In genomic region chr19:10292206-10292788, GRCh38 we compare ENCODE assay signal across 8 cellular contexts. TPM values are rescaled to one million over a fixed set of nuclear protein-coding genes. Genes with fewer than 3 reads are reported as not detected.
DNase-seq lines count a peak whose midpoint lies in the region; ATAC-seq and TF ChIP-seq lines count a peak whose summit lies in the region.

No MANE protein-coding gene starts in this region.

- H3K27me3 ChIP-seq in Peyer's patch = peaks cover 0 to 68% of the 10 kb centered on the region in 2 donors

- H3K4me3 ChIP-seq in Peyer's patch = peak overlapping the region; percentile 29 to 49 (median 36)
- H3K4me3 ChIP-seq in urinary bladder (ENCODE audit: low read depth, low read length) = peak overlapping the region; percentile 11

- H3K4me3 Mint-ChIP-seq in osteocyte (ENCODE audit: unreplicated experiment) = peak overlapping the region; percentile 72

- DNase-seq in GM03348 (ENCODE audit: low spot score) = peak; percentile 91
- DNase-seq in Peyer's patch = peak; percentile 76 to 92 (median 90)
- DNase-seq in activated gamma-delta T cell treated with Interleukin-2 at 50 U/mL for 16 hours = peak; percentile 67
- DNase-seq in germinal center (ENCODE audit: low spot score) = peak; percentile 86
- peak; percentile 88 for DNase-seq in osteocyte (ENCODE audit: extremely low spot score, unreplicated experiment)

- whole genome bisulfite sequencing in urinary bladder = 1% methylated on average over 45 of the region's 45 CpGs

- peaks cover 72% of the 10 kb centered on the region for H3K27me3 Mint-ChIP-seq in osteocyte (ENCODE audit: unreplicated experiment)

- H3K4me1 ChIP-seq in Peyer's patch (peaks cover 0 to 85% (median 67%) of the 10 kb centered on the region in 4 donors), urinary bladder (ENCODE audit: insufficient read depth) (peaks cover 4% of the 10 kb centered on the region)

- H3K27ac ChIP-seq in Peyer's patch (peak overlapping the region in 1 of 4 donors; percentile 12), urinary bladder (ENCODE audit: low read depth) (no peak overlapping the region)

- H3K36me3 ChIP-seq in Peyer's patch (no peaks in the 10 kb centered on the region), urinary bladder (ENCODE audit: insufficient read depth) (no peaks in the 10 kb centered on the region)

- H3K9me3 Mint-ChIP-seq in osteocyte (ENCODE audit: unreplicated experiment) = no peaks in the 10 kb centered on the region

- no peak for TF ChIP-seq POLR2A in Peyer's patch (IDR thresholded peaks at IDR 0.05)

- no peaks in the 10 kb centered on the region for H3K9me3 ChIP-seq in Peyer's patch

- TF ChIP-seq CTCF in Peyer's patch (IDR thresholded peaks at IDR 0.05) = no peak
- no peak for TF ChIP-seq CTCF in osteocyte (IDR thresholded peaks at IDR 0.05)

- peaks cover 2% of the 10 kb centered on the region for H3K36me3 Mint-ChIP-seq in osteocyte (ENCODE audit: unreplicated experiment)

- ATAC-seq in HG03025 (IDR thresholded peaks at IDR 0.05; ENCODE audit: low FRiP score, unreplicated experiment) (peak; percentile 47), GM21423 (IDR thresholded peaks at IDR 0.05; ENCODE audit: unreplicated experiment) (no peak)

- peaks cover 49% of the 10 kb centered on the region for H3K4me1 Mint-ChIP-seq in osteocyte (ENCODE audit: unreplicated experiment)

- H3K27ac Mint-ChIP-seq in osteocyte (ENCODE audit: unreplicated experiment) = no peak overlapping the region

RNA-seq across cellular contexts. Expression of gene ICAM5, which starts 2.5 kb away (rescaled TPM):
- under 1 TPM in 1 of 4 donors, not detected in 3; 0.27 TPM for total RNA-seq in Peyer's patch
- 1.7 and 2.0 TPM in 2 replicates for total RNA-seq in osteocyte
- total RNA-seq in urinary bladder = 0.53 TPM
- polyA plus RNA-seq in urinary bladder = 1.8 TPM

RNA-seq across cellular contexts. Expression of gene ICAM4, which starts 5.5 kb away (rescaled TPM):
- total RNA-seq in Peyer's patch (not detected), osteocyte (not detected in 2 replicates), urinary bladder (2.6 TPM)
- polyA plus RNA-seq in urinary bladder = 1.4 TPM

RNA-seq across cellular contexts. Expression of gene ZGLP1, which starts 17.3 kb away (rescaled TPM):
- total RNA-seq in Peyer's patch (10 to 100 TPM in 1 of 4 donors, 1 to 10 TPM in 1, not detected in 2; 2.1 to 10.7 TPM), osteocyte (6.8 and 7.6 TPM in 2 replicates), urinary bladder (1.1 TPM)
- 3.4 TPM for polyA plus RNA-seq in urinary bladder

RNA-seq across cellular contexts. Expression of gene ICAM1, which starts 21.4 kb away (rescaled TPM):
- total RNA-seq in Peyer's patch (10 to 100 TPM in 2 of 4 donors, 1 to 10 TPM in 2; 2.6 to 62.7 (median 12.7) TPM), osteocyte (31.8 and 35.5 TPM in 2 replicates), urinary bladder (7.7 TPM)
- polyA plus RNA-seq in urinary bladder = 26.4 TPM

RNA-seq across cellular contexts. Expression of gene FDX2, which starts 23.5 kb away (rescaled TPM):
- 10 to 100 TPM in 3 of 4 donors, 1 to 10 TPM in 1; 8.3 to 22.2 (median 12.5) TPM for total RNA-seq in Peyer's patch
- total RNA-seq in osteocyte = 21.5 and 27.4 TPM in 2 replicates
- 5.7 TPM for total RNA-seq in urinary bladder
- 22.0 TPM for polyA plus RNA-seq in urinary bladder
